2 cellular contexts compared by ENCODE assay signal in the genomic region with DNA sequence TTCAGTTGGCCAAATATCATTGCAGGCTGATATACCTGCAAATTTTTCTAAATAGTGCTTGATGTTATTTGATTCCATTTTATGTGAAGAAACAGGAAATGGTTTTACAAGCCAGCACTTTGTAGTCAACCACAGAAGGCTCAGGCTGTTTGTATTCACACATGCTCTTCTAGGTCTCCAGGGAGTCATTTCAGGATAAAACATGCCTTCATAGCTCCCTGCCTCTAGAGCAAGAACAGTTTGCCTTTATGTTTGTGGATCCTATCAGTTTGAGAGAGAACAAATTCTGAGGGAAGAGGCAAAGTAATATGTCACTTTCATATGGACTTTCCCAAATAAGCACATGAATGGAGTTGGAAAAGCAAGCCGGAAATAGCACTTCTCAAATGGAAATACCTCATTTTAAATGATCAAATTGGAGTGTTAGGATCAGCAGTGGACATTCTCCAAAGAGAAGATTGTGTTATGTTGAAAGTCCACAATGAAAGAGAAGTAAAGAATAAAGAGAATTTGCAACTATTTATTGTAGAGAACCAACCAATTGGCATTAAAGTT.
A peak's percentile ranks its signal among the peaks of the same experiment; 100 is the strongest.
TF ChIP-seq lines count a peak whose summit lies in the region.

No MANE protein-coding gene starts in this region.

TF ChIP-seq in GM12878, 131 proteins besides CTCF, POLR2A, EP300 and RAD21:
- peak; percentile 42; the same call in 1 of the 2 replicates for TF ChIP-seq SPI1 (IDR thresholded peaks at IDR 0.05; ENCODE audit: borderline replicate concordance, insufficient read depth, low read depth, low read length)
- 0 out of 2 replicates have a peak, but pooled peaks have one; percentile 15 for TF ChIP-seq EED (IDR thresholded peaks at IDR 0.05; ENCODE audit: low read depth)
- peak; percentile 34; the same call in 1 of the 2 replicates for TF ChIP-seq IKZF1 (conservative IDR thresholded peaks at IDR 0.05)
- TF ChIP-seq ZNF622 (IDR thresholded peaks at IDR 0.05), result no peak
- TF ChIP-seq IKZF2 (IDR thresholded peaks at IDR 0.05), result peak; percentile 35 to 47; a peak in 3 of 4 replicates
- no peak for TF ChIP-seq EZH2 (IDR thresholded peaks at IDR 0.05; ENCODE audit: borderline replicate concordance, control insufficient read depth, low read depth, low read length)
- peak; percentile 85 for TF ChIP-seq MEF2B (IDR thresholded peaks at IDR 0.05; ENCODE audit: partially characterized antibody, poor library complexity, severe bottlenecking)
- TF ChIP-seq TCF7 (IDR thresholded peaks at IDR 0.05; ENCODE audit: borderline replicate concordance), result 0 out of 2 replicates have a peak, but pooled peaks have one; percentile 18
- TF ChIP-seq RUNX3 (IDR thresholded peaks at IDR 0.05; ENCODE audit: low read length), result peak; percentile 68

TF ChIP-seq in HepG2, 621 proteins besides CTCF, POLR2A, EP300 and RAD21 (continued from another document):
- no peak for TF ChIP-seq ZNF678 (CRISPR knock-in tag; IDR thresholded peaks at IDR 0.05)
- no peak for TF ChIP-seq SMARCE1 (IDR thresholded peaks at IDR 0.05; ENCODE audit: borderline replicate concordance)
- TF ChIP-seq, protein P1, sequence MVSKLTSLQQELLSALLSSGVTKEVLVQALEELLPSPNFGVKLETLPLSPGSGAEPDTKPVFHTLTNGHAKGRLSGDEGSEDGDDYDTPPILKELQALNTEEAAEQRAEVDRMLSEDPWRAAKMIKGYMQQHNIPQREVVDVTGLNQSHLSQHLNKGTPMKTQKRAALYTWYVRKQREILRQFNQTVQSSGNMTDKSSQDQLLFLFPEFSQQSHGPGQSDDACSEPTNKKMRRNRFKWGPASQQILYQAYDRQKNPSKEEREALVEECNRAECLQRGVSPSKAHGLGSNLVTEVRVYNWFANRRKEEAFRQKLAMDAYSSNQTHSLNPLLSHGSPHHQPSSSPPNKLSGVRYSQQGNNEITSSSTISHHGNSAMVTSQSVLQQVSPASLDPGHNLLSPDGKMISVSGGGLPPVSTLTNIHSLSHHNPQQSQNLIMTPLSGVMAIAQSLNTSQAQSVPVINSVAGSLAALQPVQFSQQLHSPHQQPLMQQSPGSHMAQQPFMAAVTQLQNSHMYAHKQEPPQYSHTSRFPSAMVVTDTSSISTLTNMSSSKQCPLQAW (CRISPR knock-in tag; IDR thresholded peaks at IDR 0.05), result no peak
- TF ChIP-seq, protein P2, sequence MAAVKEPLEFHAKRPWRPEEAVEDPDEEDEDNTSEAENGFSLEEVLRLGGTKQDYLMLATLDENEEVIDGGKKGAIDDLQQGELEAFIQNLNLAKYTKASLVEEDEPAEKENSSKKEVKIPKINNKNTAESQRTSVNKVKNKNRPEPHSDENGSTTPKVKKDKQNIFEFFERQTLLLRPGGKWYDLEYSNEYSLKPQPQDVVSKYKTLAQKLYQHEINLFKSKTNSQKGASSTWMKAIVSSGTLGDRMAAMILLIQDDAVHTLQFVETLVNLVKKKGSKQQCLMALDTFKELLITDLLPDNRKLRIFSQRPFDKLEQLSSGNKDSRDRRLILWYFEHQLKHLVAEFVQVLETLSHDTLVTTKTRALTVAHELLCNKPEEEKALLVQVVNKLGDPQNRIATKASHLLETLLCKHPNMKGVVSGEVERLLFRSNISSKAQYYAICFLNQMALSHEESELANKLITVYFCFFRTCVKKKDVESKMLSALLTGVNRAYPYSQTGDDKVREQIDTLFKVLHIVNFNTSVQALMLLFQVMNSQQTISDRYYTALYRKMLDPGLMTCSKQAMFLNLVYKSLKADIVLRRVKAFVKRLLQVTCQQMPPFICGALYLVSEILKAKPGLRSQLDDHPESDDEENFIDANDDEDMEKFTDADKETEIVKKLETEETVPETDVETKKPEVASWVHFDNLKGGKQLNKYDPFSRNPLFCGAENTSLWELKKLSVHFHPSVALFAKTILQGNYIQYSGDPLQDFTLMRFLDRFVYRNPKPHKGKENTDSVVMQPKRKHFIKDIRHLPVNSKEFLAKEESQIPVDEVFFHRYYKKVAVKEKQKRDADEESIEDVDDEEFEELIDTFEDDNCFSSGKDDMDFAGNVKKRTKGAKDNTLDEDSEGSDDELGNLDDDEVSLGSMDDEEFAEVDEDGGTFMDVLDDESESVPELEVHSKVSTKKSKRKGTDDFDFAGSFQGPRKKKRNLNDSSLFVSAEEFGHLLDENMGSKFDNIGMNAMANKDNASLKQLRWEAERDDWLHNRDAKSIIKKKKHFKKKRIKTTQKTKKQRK (IDR thresholded peaks at IDR 0.05; ENCODE audit: low read length), result no peak
- TF ChIP-seq, protein P3, sequence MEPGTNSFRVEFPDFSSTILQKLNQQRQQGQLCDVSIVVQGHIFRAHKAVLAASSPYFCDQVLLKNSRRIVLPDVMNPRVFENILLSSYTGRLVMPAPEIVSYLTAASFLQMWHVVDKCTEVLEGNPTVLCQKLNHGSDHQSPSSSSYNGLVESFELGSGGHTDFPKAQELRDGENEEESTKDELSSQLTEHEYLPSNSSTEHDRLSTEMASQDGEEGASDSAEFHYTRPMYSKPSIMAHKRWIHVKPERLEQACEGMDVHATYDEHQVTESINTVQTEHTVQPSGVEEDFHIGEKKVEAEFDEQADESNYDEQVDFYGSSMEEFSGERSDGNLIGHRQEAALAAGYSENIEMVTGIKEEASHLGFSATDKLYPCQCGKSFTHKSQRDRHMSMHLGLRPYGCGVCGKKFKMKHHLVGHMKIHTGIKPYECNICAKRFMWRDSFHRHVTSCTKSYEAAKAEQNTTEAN (CRISPR knock-in tag; conservative IDR thresholded peaks at IDR 0.05), result no peak
- no peak for TF ChIP-seq ISL2 (CRISPR knock-in tag; IDR thresholded peaks at IDR 0.05)
- TF ChIP-seq ZNF766 (CRISPR knock-in tag; IDR thresholded peaks at IDR 0.05; ENCODE audit: borderline replicate concordance), result no peak
- TF ChIP-seq ZNF816 (CRISPR knock-in tag; IDR thresholded peaks at IDR 0.05; ENCODE audit: borderline replicate concordance), result no peak
